In genomic region chr3:72938471-72939265, GRCh38 we compare ENCODE assay signal across 8 cellular contexts. TPM values are rescaled to one million over a fixed set of nuclear protein-coding genes. Genes with fewer than 3 reads are reported as not detected.
DNase-seq lines count a peak whose midpoint lies in the region; ATAC-seq and TF ChIP-seq lines count a peak whose summit lies in the region.

No MANE protein-coding gene starts in this region.

- ATAC-seq in naive B cell (ENCODE audit: low read depth in 2 of 2) = peak; percentile 82 to 90

- H3K36me3 ChIP-seq in GM06990 (ENCODE audit: control insufficient read depth, insufficient read depth, low read length) (no peaks in the 10 kb centered on the region), HAP-1 (replicated peaks) (no peaks in the 10 kb centered on the region), esophagus muscularis mucosa (no peaks in the 10 kb centered on the region)

- no peak for TF ChIP-seq POLR2A in esophagus muscularis mucosa (IDR thresholded peaks at IDR 0.05; ENCODE audit: low read depth)

- H3K4me3 ChIP-seq in AG04449 (ENCODE audit: low read depth, low read length) (no peak overlapping the region), GM06990 (replicated peaks; ENCODE audit: low read depth, low read length) (no peak overlapping the region), HAP-1 (no peak overlapping the region), esophagus muscularis mucosa (no peak overlapping the region)

- H3K27ac Mint-ChIP-seq in naive B cell = no peak overlapping the region

- CTCF ChIA-PET in AG04449 (lab: Yijun Ruan, JAX) = interaction anchor here (0.7 to 6.3 kb wide), 18 partner anchors 9 to 157 kb away, joined by 3 to 48 read pairs (median 4); no protein-coding TSS in a partner anchor

- no peaks in the 10 kb centered on the region for H3K9me3 Mint-ChIP-seq in naive B cell

- H3K9me3 ChIP-seq in HAP-1 = no peaks in the 10 kb centered on the region
- no peaks in the 10 kb centered on the region for H3K9me3 ChIP-seq in esophagus muscularis mucosa

- DNase-seq in AG04449 (ENCODE audit: low read depth, low spot score) (peak; percentile 91), GM06990 (ENCODE audit: extremely low read depth, insufficient read length) (peak; percentile 18), HAP-1 (ENCODE audit: low spot score in 2 of 2) (peak; percentile 21 to 69), NAMALWA (ENCODE audit: low spot score) (peak; percentile 63), T-helper 9 cell (peak; percentile 3), esophagus muscularis mucosa (ENCODE audit: extremely low spot score) (peak; percentile 92), naive B cell (peak; percentile 40), NCI-H128 (lab: John Stamatoyannopoulos, UW; ENCODE audit: unreplicated experiment) (no peak)

- TF ChIP-seq CTCF in AG04449 (IDR thresholded peaks at IDR 0.05; ENCODE audit: insufficient read depth, low read length, missing control alignments) (peak; percentile 44), GM06990 (IDR thresholded peaks at IDR 0.05; ENCODE audit: insufficient read depth, low read length, poor library complexity, severe bottlenecking) (no peak), esophagus muscularis mucosa (IDR thresholded peaks at IDR 0.05) (peak; percentile 61 to 67 (median 62))

- H3K4me3 Mint-ChIP-seq in naive B cell = no peak overlapping the region

- in situ Hi-C loops in HAP-1 (cut with MboI; ENCODE audit: low sequenced_read_pairs) = no loop called here

- peaks cover 10 to 12% (median 11%) of the 10 kb centered on the region in 3 donors for H3K27me3 Mint-ChIP-seq in naive B cell

- H3K27me3 ChIP-seq in GM06990 (replicated peaks; ENCODE audit: control insufficient read depth, insufficient read depth, low read length) = no peaks in the 10 kb centered on the region
- peaks cover 6% of the 10 kb centered on the region for H3K27me3 ChIP-seq in HAP-1 (ENCODE audit: low read depth)
- no peaks in the 10 kb centered on the region for H3K27me3 ChIP-seq in esophagus muscularis mucosa

- POLR2A ChIA-PET in AG04449 (lab: Yijun Ruan, JAX) = no interaction called here

- no peak for TF ChIP-seq EP300 in esophagus muscularis mucosa (IDR thresholded peaks at IDR 0.05)

- WGBS in esophagus muscularis mucosa = 32% methylated on average over 5 of the region's 5 CpGs

- no peaks in the 10 kb centered on the region for H3K4me1 Mint-ChIP-seq in naive B cell

- peak overlapping the region; percentile 16 to 54 (median 34) for H3K27ac ChIP-seq in esophagus muscularis mucosa (replicated peaks in 1 of 4)

- H3K36me3 Mint-ChIP-seq in naive B cell = no peaks in the 10 kb centered on the region

- no peaks in the 10 kb centered on the region for H3K4me1 ChIP-seq in HAP-1
- H3K4me1 ChIP-seq in esophagus muscularis mucosa = peaks cover 0 to 15% (median 8%) of the 10 kb centered on the region in 4 donors

- intact Hi-C loops in esophagus muscularis mucosa (cut with DNase I) = loop anchor here (5.0 kb wide), 2 partner anchors 59 to 149 kb away; partner anchors contain the start of gene PPP4R2

RNA-seq across cellular contexts. Expression of gene GXYLT2, which starts 50.8 kb away (rescaled TPM):
- total RNA-seq in esophagus muscularis mucosa = 1 to 10 TPM; 5.0 to 9.8 (median 7.6) TPM
- polyA plus RNA-seq in naive B cell (ENCODE audit: low read depth in 6 of 6) = not detected

RNA-seq across cellular contexts. Expression of gene PPP4R2, which starts 57.9 kb away (rescaled TPM):
- 10 to 100 TPM; 24.6 to 60.6 (median 33.9) TPM for total RNA-seq in esophagus muscularis mucosa
- polyA plus RNA-seq in naive B cell (ENCODE audit: low read depth in 6 of 6) = 10 to 100 TPM; 18.0 to 42.7 (median 30.2) TPM
